Comparison of ENCODE assay signal across 38 cellular contexts in genomic region chr2:18061717-18062116, GRCh38.
"Had no signal": no experiment of that assay in that cellular context is flagged by ENCODE, and none has a peak within 500 bp of the region (broad histone marks: within the 10 kb centered on the region; RNA-seq: fewer than 3 reads in every experiment).

No MANE protein-coding gene starts in this region.

- H3K27me3 Mint-ChIP-seq: activated B cell treated with CpG ODN at 0.5 μM for 24 hours; activated CD4-positive, alpha-beta memory T cell treated with anti-CD3 and anti-CD28 coated beads for 36 hours; activated CD4-positive, alpha-beta T cell treated with anti-CD3 and anti-CD28 coated beads, Interleukin-2, amount 10 ng/mL, durations not matched to agents 24 days and 14 days; activated CD8-positive, alpha-beta T cell treated with anti-CD3 and anti-CD28 coated beads for 36 hours; activated naive CD4-positive, alpha-beta T cell treated with anti-CD3 and anti-CD28 coated beads, Interleukin-2, amount 10 ng/mL, durations not matched to agents 7 days and 5 days; activated T-helper 17 cell treated with anti-CD3 and anti-CD28 coated beads, Interleukin-2, amount 50 U/mL, for 72 hours; brain; central memory CD8-positive, alpha-beta T cell had no signal

- ATAC-seq: activated CD8-positive, alpha-beta T cell treated with anti-CD3 and anti-CD28 coated beads for 36 hours; activated T-cell treated with anti-CD3 and anti-CD28 coated beads, Interleukin-2, amount 50 U/mL, for 4 hours; activated T-cell treated with anti-CD3 and anti-CD28 coated beads, Interleukin-2, amount 50 U/mL, for 72 hours; activated T-helper 17 cell treated with anti-CD3 and anti-CD28 coated beads, Interleukin-2, amount 50 U/mL, for 72 hours had no signal

- H3K9me3 Mint-ChIP-seq: activated B cell treated with CpG ODN at 0.5 μM for 24 hours; activated CD4-positive, alpha-beta memory T cell treated with anti-CD3 and anti-CD28 coated beads for 36 hours; activated CD4-positive, alpha-beta T cell treated with anti-CD3 and anti-CD28 coated beads, Interleukin-2, amount 10 ng/mL, durations not matched to agents 24 days and 14 days; activated CD8-positive, alpha-beta T cell treated with anti-CD3 and anti-CD28 coated beads for 36 hours; activated naive CD4-positive, alpha-beta T cell treated with anti-CD3 and anti-CD28 coated beads, Interleukin-2, amount 10 ng/mL, durations not matched to agents 7 days and 5 days; activated naive CD4-positive, alpha-beta T cell treated with anti-CD3 and anti-CD28 coated beads, Interleukin-2, amount 50 U/mL, for 24 hours; activated naive CD8-positive, alpha-beta T cell treated with anti-CD3 and anti-CD28 coated beads, Interleukin-2, amount 10 ng/mL, durations not matched to agents 7 days and 5 days; activated naive CD8-positive, alpha-beta T cell treated with anti-CD3 and anti-CD28 coated beads, Interleukin-2, amount 50 U/mL, for 24 hours; activated T-helper 1 cell treated with anti-CD3 and anti-CD28 coated beads, Interleukin-12 subunit alpha, Interleukin-12 subunit beta, Interleukin-2, Interleukin-4 antibody, amounts not matched to agents 30 ng/mL and 10 ng/mL and 1 ng/mL, durations not matched to agents 14 hours and 24 hours and 36 hours; activated T-helper 17 cell treated with anti-CD3 and anti-CD28 coated beads, Interleukin-2, amount 50 U/mL, for 72 hours; brain; T-helper 1 cell treated with Interleukin-12 subunit alpha and Interleukin-12 subunit beta and Interleukin-4 antibody, amounts not matched to agents 30 μg/mL and 1 μg/mL, for 36 hours; T-helper 2 cell treated with Interferon-gamma antibody and Interleukin-4, amounts not matched to agents 5 μg/mL and 100 μg/mL, for 36 hours had no signal

- FAIRE-seq: bronchial epithelial cell, TTC549 had no signal

- H3K4me1 Mint-ChIP-seq: activated B cell treated with CpG ODN at 0.5 μM for 24 hours; activated CD4-positive, alpha-beta T cell treated with anti-CD3 and anti-CD28 coated beads, Interleukin-2, amount 10 ng/mL, durations not matched to agents 24 days and 14 days; activated naive CD4-positive, alpha-beta T cell treated with anti-CD3 and anti-CD28 coated beads, Interleukin-2, amount 10 ng/mL, durations not matched to agents 7 days and 5 days; activated naive CD4-positive, alpha-beta T cell treated with anti-CD3 and anti-CD28 coated beads, Interleukin-2, amount 50 U/mL, for 24 hours; activated naive CD8-positive, alpha-beta T cell treated with anti-CD3 and anti-CD28 coated beads, Interleukin-2, amount 10 ng/mL, durations not matched to agents 7 days and 5 days; activated naive CD8-positive, alpha-beta T cell treated with anti-CD3 and anti-CD28 coated beads, Interleukin-2, amount 50 U/mL, for 24 hours; activated T-helper 17 cell treated with anti-CD3 and anti-CD28 coated beads, Interleukin-2, amount 50 U/mL, for 72 hours; central memory CD8-positive, alpha-beta T cell had no signal

- H3K4me3 ChIP-seq: ascending aorta, cardiac muscle cell had no signal

- DNase-seq: activated B cell treated with CpG ODN at 0.5 μM for 24 hours; activated CD4-positive, alpha-beta memory T cell treated with anti-CD3 and anti-CD28 coated beads for 36 hours; activated CD4-positive, alpha-beta T cell treated with anti-CD3 and anti-CD28 coated beads for 4 hours; activated CD4-positive, alpha-beta T cell treated with anti-CD3 and anti-CD28 coated beads, Interleukin-2, amount 10 ng/mL, durations not matched to agents 24 days and 14 days; activated CD4-positive, alpha-beta T cell treated with anti-CD3 and anti-CD28 coated beads, Interleukin-2, amount 50 U/mL, for 1 hour; activated CD4-positive, alpha-beta T cell treated with anti-CD3 and anti-CD28 coated beads, Interleukin-2, amount 50 U/mL, for 4 hours; activated CD4-positive, CD25-positive, alpha-beta regulatory T cell treated with anti-CD3 and anti-CD28 coated beads, Interleukin-2, amount 50 U/mL, for 72 hours; activated CD8-positive, alpha-beta memory T cell treated with anti-CD3 and anti-CD28 coated beads, Interleukin-2, amount 50 U/mL, for 4 hours; activated CD8-positive, alpha-beta T cell treated with anti-CD3 and anti-CD28 coated beads for 36 hours; activated effector memory CD4-positive, alpha-beta T cell treated with anti-CD3 and anti-CD28 coated beads, Interleukin-2, amount 50 U/mL, for 16 hours; activated gamma-delta T cell treated with Interleukin-2 at 50 U/mL for 16 hours; activated naive CD4-positive, alpha-beta T cell treated with anti-CD3 and anti-CD28 coated beads, Interleukin-2, amount 10 ng/mL, durations not matched to agents 7 days and 5 days; activated naive CD4-positive, alpha-beta T cell treated with Interleukin-2 at 50 U/mL for 16 hours; activated naive CD8-positive, alpha-beta T cell treated with anti-CD3 and anti-CD28 coated beads, Interleukin-2, amount 10 ng/mL, durations not matched to agents 7 days and 5 days; activated naive CD8-positive, alpha-beta T cell treated with anti-CD3 and anti-CD28 coated beads, Interleukin-2, amount 50 U/mL, for 24 hours; activated T-cell treated with anti-CD3 and anti-CD28 coated beads for 4 hours; activated T-cell treated with anti-CD3 and anti-CD28 coated beads, Interleukin-2, amount 50 U/mL, for 1 hour; activated T-cell treated with anti-CD3 and anti-CD28 coated beads, Interleukin-2, amount 50 U/mL, for 4 hours; activated T-cell treated with anti-CD3 and anti-CD28 coated beads, Interleukin-2, amount 50 U/mL, for 72 hours; amygdala; anterior cingulate cortex; cerebellar nuclear complex; T-helper 1 cell; T-helper 2 cell; T-helper 9 cell had no signal

- H3K36me3 Mint-ChIP-seq: activated CD4-positive, alpha-beta memory T cell treated with anti-CD3 and anti-CD28 coated beads for 36 hours; activated naive CD4-positive, alpha-beta T cell treated with anti-CD3 and anti-CD28 coated beads, Interleukin-2, amount 10 ng/mL, durations not matched to agents 7 days and 5 days; activated naive CD4-positive, alpha-beta T cell treated with anti-CD3 and anti-CD28 coated beads, Interleukin-2, amount 50 U/mL, for 24 hours; activated naive CD8-positive, alpha-beta T cell; activated naive CD8-positive, alpha-beta T cell treated with anti-CD3 and anti-CD28 coated beads, Interleukin-2, amount 10 ng/mL, durations not matched to agents 7 days and 5 days; brain had no signal

- H3K4me3 Mint-ChIP-seq: activated B cell treated with CpG ODN at 0.5 μM for 24 hours; activated CD4-positive, alpha-beta memory T cell treated with anti-CD3 and anti-CD28 coated beads for 36 hours; activated CD4-positive, alpha-beta T cell treated with anti-CD3 and anti-CD28 coated beads, Interleukin-2, amount 10 ng/mL, durations not matched to agents 24 days and 14 days; activated CD8-positive, alpha-beta T cell treated with anti-CD3 and anti-CD28 coated beads for 36 hours; activated naive CD4-positive, alpha-beta T cell treated with anti-CD3 and anti-CD28 coated beads, Interleukin-2, amount 10 ng/mL, durations not matched to agents 7 days and 5 days; activated naive CD4-positive, alpha-beta T cell treated with anti-CD3 and anti-CD28 coated beads, Interleukin-2, amount 50 U/mL, for 24 hours; activated naive CD8-positive, alpha-beta T cell; activated naive CD8-positive, alpha-beta T cell treated with anti-CD3 and anti-CD28 coated beads, Interleukin-2, amount 10 ng/mL, durations not matched to agents 7 days and 5 days; activated naive CD8-positive, alpha-beta T cell treated with anti-CD3 and anti-CD28 coated beads, Interleukin-2, amount 50 U/mL, for 24 hours; activated T-cell treated with anti-CD3 and anti-CD28 coated beads, Interleukin-2, amount 50 U/mL, for 4 hours; activated T-cell treated with anti-CD3 and anti-CD28 coated beads, Interleukin-2, amount 50 U/mL, for 72 hours; activated T-helper 1 cell treated with anti-CD3 and anti-CD28 coated beads, Interleukin-12 subunit alpha, Interleukin-12 subunit beta, Interleukin-2, Interleukin-4 antibody, amounts not matched to agents 30 ng/mL and 10 ng/mL and 1 ng/mL, durations not matched to agents 14 hours and 24 hours and 36 hours; activated T-helper 17 cell treated with anti-CD3 and anti-CD28 coated beads, Interleukin-2, amount 50 U/mL, for 72 hours; brain; central memory CD8-positive, alpha-beta T cell; T-helper 1 cell treated with Interleukin-12 subunit alpha and Interleukin-12 subunit beta and Interleukin-4 antibody, amounts not matched to agents 30 μg/mL and 1 μg/mL, for 36 hours; T-helper 2 cell treated with Interferon-gamma antibody and Interleukin-4, amounts not matched to agents 5 μg/mL and 100 μg/mL, for 36 hours had no signal

- H3K27ac ChIP-seq: ascending aorta, cardiac muscle cell, VCaP had no signal

- H3K9me3 ChIP-seq: ascending aorta had no signal

- H3K36me3 ChIP-seq: ascending aorta, cardiac muscle cell had no signal

- H3K27me3 ChIP-seq: ascending aorta, cardiac muscle cell had no signal

- H3K27ac Mint-ChIP-seq: activated B cell treated with CpG ODN at 0.5 μM for 24 hours; activated CD4-positive, alpha-beta memory T cell treated with anti-CD3 and anti-CD28 coated beads for 36 hours; activated CD4-positive, alpha-beta T cell treated with anti-CD3 and anti-CD28 coated beads, Interleukin-2, amount 10 ng/mL, durations not matched to agents 24 days and 14 days; activated CD8-positive, alpha-beta T cell treated with anti-CD3 and anti-CD28 coated beads for 36 hours; activated naive CD4-positive, alpha-beta T cell treated with anti-CD3 and anti-CD28 coated beads, Interleukin-2, amount 10 ng/mL, durations not matched to agents 7 days and 5 days; activated naive CD4-positive, alpha-beta T cell treated with anti-CD3 and anti-CD28 coated beads, Interleukin-2, amount 50 U/mL, for 24 hours; activated naive CD8-positive, alpha-beta T cell; activated naive CD8-positive, alpha-beta T cell treated with anti-CD3 and anti-CD28 coated beads, Interleukin-2, amount 10 ng/mL, durations not matched to agents 7 days and 5 days; activated naive CD8-positive, alpha-beta T cell treated with anti-CD3 and anti-CD28 coated beads, Interleukin-2, amount 50 U/mL, for 24 hours; activated T-cell treated with anti-CD3 and anti-CD28 coated beads, Interleukin-2, amount 50 U/mL, for 72 hours; activated T-helper 1 cell treated with anti-CD3 and anti-CD28 coated beads, Interleukin-12 subunit alpha, Interleukin-12 subunit beta, Interleukin-2, Interleukin-4 antibody, amounts not matched to agents 30 ng/mL and 10 ng/mL and 1 ng/mL, durations not matched to agents 14 hours and 24 hours and 36 hours; activated T-helper 17 cell treated with anti-CD3 and anti-CD28 coated beads, Interleukin-2, amount 50 U/mL, for 72 hours; brain; T-helper 1 cell treated with Interleukin-12 subunit alpha and Interleukin-12 subunit beta and Interleukin-4 antibody, amounts not matched to agents 30 μg/mL and 1 μg/mL, for 36 hours; T-helper 2 cell treated with Interferon-gamma antibody and Interleukin-4, amounts not matched to agents 5 μg/mL and 100 μg/mL, for 36 hours had no signal
